8 cellular contexts compared by ENCODE assay signal in the genomic region with DNA sequence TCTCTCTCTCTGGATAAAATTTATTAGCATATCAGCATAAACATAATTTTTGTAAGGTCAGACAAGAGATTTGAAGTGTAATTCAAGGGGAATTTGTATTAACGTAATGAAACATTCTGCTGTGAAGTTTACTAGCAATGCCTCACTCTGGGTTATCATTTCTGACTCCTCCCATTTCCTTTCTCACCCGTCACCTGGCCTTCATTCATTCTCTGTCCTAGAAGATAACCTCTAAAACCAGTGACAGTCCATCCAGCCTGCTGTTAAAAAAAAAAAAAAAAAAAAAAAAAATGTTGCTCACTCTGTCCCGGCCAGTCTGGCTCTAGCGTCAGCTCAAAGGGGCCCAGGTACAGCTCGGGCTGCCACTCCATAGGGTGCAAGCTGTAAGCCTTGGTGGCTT. TPM values are rescaled to one million over a fixed set of nuclear protein-coding genes. Genes with fewer than 3 reads are reported as not detected.
DNase-seq lines count a peak whose midpoint lies in the region; ATAC-seq lines count a peak whose summit lies in the region.

No MANE protein-coding gene starts in this region.

- peak overlapping the region; percentile 100 for H3K27ac Mint-ChIP-seq in activated T-cell treated with anti-CD3 and anti-CD28 coated beads, Interleukin-2, amount 50 U/mL, for 24 hours
- H3K27ac Mint-ChIP-seq in activated T-helper 17 cell treated with anti-CD3 and anti-CD28 coated beads, Interleukin-2, amount 50 U/mL, for 72 hours = peak overlapping the region; percentile 97
- peak overlapping the region; percentile 97 to 99 for H3K27ac Mint-ChIP-seq in natural killer cell treated with Interleukin-12 subunit alpha and Interleukin-12 subunit beta and Interleukin-15 and Interleukin-18, amount 100 ng/mL, for 72 hours

- DNase-seq in activated T-cell treated with anti-CD3 and anti-CD28 coated beads, Interleukin-2, amount 50 U/mL, for 24 hours = no peak
- DNase-seq in activated T-cell treated with anti-CD3 and anti-CD28 coated beads, Interleukin-2, amount 50 U/mL, for 1 hour = no peak
- DNase-seq in natural killer cell treated with Interleukin-12 subunit alpha and Interleukin-12 subunit beta and Interleukin-15 and Interleukin-18, amount 100 ng/mL, for 72 hours (ENCODE audit: low spot score) = no peak
- DNase-seq in NCI-H2029 (lab: John Stamatoyannopoulos, UW) (no peak), T-helper 9 cell (no peak), OCI-M2 (lab: John Stamatoyannopoulos, UW; ENCODE audit: unreplicated experiment) (no peak)

- H3K4me1 Mint-ChIP-seq in activated T-cell treated with anti-CD3 and anti-CD28 coated beads, Interleukin-2, amount 50 U/mL, for 24 hours (ENCODE audit: low read depth) = peaks cover 77% of the 10 kb centered on the region
- H3K4me1 Mint-ChIP-seq in activated T-helper 17 cell treated with anti-CD3 and anti-CD28 coated beads, Interleukin-2, amount 50 U/mL, for 72 hours = peaks cover 48% of the 10 kb centered on the region
- H3K4me1 Mint-ChIP-seq in natural killer cell treated with Interleukin-12 subunit alpha and Interleukin-12 subunit beta and Interleukin-15 and Interleukin-18, amount 100 ng/mL, for 72 hours (ENCODE audit: low read depth in 2 of 2) = peaks cover 35 to 55% of the 10 kb centered on the region in 2 donors

- H3K36me3 Mint-ChIP-seq in activated T-cell treated with anti-CD3 and anti-CD28 coated beads, Interleukin-2, amount 50 U/mL, for 24 hours (ENCODE audit: low read depth) = peaks cover 20% of the 10 kb centered on the region
- H3K36me3 Mint-ChIP-seq in activated T-helper 17 cell treated with anti-CD3 and anti-CD28 coated beads, Interleukin-2, amount 50 U/mL, for 72 hours (ENCODE audit: low read depth) = peaks cover 14% of the 10 kb centered on the region
- H3K36me3 Mint-ChIP-seq in natural killer cell treated with Interleukin-12 subunit alpha and Interleukin-12 subunit beta and Interleukin-15 and Interleukin-18, amount 100 ng/mL, for 72 hours = peaks cover 6% of the 10 kb centered on the region

- H3K9me3 Mint-ChIP-seq in activated T-cell treated with anti-CD3 and anti-CD28 coated beads, Interleukin-2, amount 50 U/mL, for 24 hours = no peaks in the 10 kb centered on the region
- H3K9me3 Mint-ChIP-seq in activated T-helper 17 cell treated with anti-CD3 and anti-CD28 coated beads, Interleukin-2, amount 50 U/mL, for 72 hours = no peaks in the 10 kb centered on the region
- H3K9me3 Mint-ChIP-seq in natural killer cell treated with Interleukin-12 subunit alpha and Interleukin-12 subunit beta and Interleukin-15 and Interleukin-18, amount 100 ng/mL, for 72 hours = no peaks in the 10 kb centered on the region

- H3K4me3 Mint-ChIP-seq in activated T-cell treated with anti-CD3 and anti-CD28 coated beads, Interleukin-2, amount 50 U/mL, for 24 hours = peak overlapping the region; percentile 86
- H3K4me3 Mint-ChIP-seq in activated T-helper 17 cell treated with anti-CD3 and anti-CD28 coated beads, Interleukin-2, amount 50 U/mL, for 72 hours = peak overlapping the region; percentile 89
- H3K4me3 Mint-ChIP-seq in natural killer cell treated with Interleukin-12 subunit alpha and Interleukin-12 subunit beta and Interleukin-15 and Interleukin-18, amount 100 ng/mL, for 72 hours = peak overlapping the region; percentile 93

- H3K27me3 Mint-ChIP-seq in activated T-cell treated with anti-CD3 and anti-CD28 coated beads, Interleukin-2, amount 50 U/mL, for 24 hours = no peaks in the 10 kb centered on the region
- no peaks in the 10 kb centered on the region for H3K27me3 Mint-ChIP-seq in activated T-helper 17 cell treated with anti-CD3 and anti-CD28 coated beads, Interleukin-2, amount 50 U/mL, for 72 hours
- H3K27me3 Mint-ChIP-seq in natural killer cell treated with Interleukin-12 subunit alpha and Interleukin-12 subunit beta and Interleukin-15 and Interleukin-18, amount 100 ng/mL, for 72 hours = no peaks in the 10 kb centered on the region

- ATAC-seq in HG03025 (IDR thresholded peaks at IDR 0.05; ENCODE audit: low FRiP score, unreplicated experiment) = peak; percentile 74
- peak; percentile 53 for ATAC-seq in activated T-helper 17 cell treated with anti-CD3 and anti-CD28 coated beads, Interleukin-2, amount 50 U/mL, for 72 hours (replicated peaks)
- peak; percentile 66 to 69 for ATAC-seq in natural killer cell treated with Interleukin-12 subunit alpha and Interleukin-12 subunit beta and Interleukin-15 and Interleukin-18, amount 100 ng/mL, for 72 hours

RNA-seq across cellular contexts. Expression of gene GRAMD2B, which starts 27.2 kb away (rescaled TPM):
- total RNA-seq in activated T-helper 17 cell treated with anti-CD3 and anti-CD28 coated beads, Interleukin-2, amount 50 U/mL, for 72 hours = 10 to 100 TPM in 1 of 2 donors, 1 to 10 TPM in 1; 8.0 to 11.8 TPM
- 10 to 100 TPM in 1 of 2 donors, 1 to 10 TPM in 1; 8.2 to 10.6 TPM for total RNA-seq in natural killer cell treated with Interleukin-12 subunit alpha and Interleukin-12 subunit beta and Interleukin-15 and Interleukin-18, amount 100 ng/mL, for 72 hours
